In the genomic region with DNA sequence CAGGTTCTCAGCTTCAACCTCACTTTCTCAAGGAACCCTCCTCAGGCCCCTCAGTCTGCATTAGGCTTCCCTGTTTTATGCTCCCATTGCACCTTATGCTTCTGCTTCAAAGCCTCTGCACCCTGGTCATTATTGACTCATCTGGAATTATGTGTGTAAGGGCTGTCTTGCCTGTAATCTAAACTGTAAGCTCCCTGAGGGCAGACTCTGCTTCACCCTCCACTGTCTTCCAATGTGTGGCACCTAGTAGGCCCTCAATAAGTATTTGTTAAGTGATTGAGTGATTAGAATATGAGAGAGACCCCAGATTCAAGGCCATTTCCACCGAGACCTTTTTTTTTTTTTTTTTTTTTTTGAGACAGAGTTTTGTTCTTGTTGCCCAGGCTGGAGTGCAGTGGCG, we compare ENCODE assay signal across 19 cellular contexts.
DNase-seq lines count a peak whose midpoint lies in the region; ATAC-seq and TF ChIP-seq lines count a peak whose summit lies in the region.
"Had no signal": no experiment of that assay in that cellular context is flagged by ENCODE, and none has a peak within 500 bp of the region (broad histone marks: within the 10 kb centered on the region; RNA-seq: fewer than 3 reads in every experiment).

No MANE protein-coding gene starts in this region.

- 0 out of 2 replicates have a peak, but pooled peaks cover 7% of the 10 kb centered on the region for H3K79me2 ChIP-seq in OCI-LY3 (ENCODE audit: low read length)

- no peaks in the 10 kb centered on the region for H3K27me3 ChIP-seq in OCI-LY3 (ENCODE audit: low read depth, low read length)
- H3K27me3 ChIP-seq: BLaER1, transverse colon had no signal

- H3K4me1 Mint-ChIP-seq in activated T-cell treated with anti-CD3 and anti-CD28 coated beads, Interleukin-2, amount 50 U/mL, for 72 hours (ENCODE audit: low read depth): peaks cover 71% of the 10 kb centered on the region
- peaks cover 53% of the 10 kb centered on the region for H3K4me1 Mint-ChIP-seq in activated naive CD8-positive, alpha-beta T cell treated with anti-CD3 and anti-CD28 coated beads, Interleukin-2, amount 10 ng/mL, durations not matched to agents 7 days and 5 days
- peaks cover 44% of the 10 kb centered on the region for H3K4me1 Mint-ChIP-seq in stimulated activated memory B cell treated with anti-CD40 and anti-IgM and Interleukin-4, amounts not matched to agents 10 μg/mL and 1 μg/mL and 100 μg/mL, for 72 hours

- no peaks in the 10 kb centered on the region for H3K9me3 ChIP-seq in OCI-LY3 (ENCODE audit: insufficient read depth, low read length)
- H3K9me3 ChIP-seq: BLaER1, transverse colon had no signal

- no peak overlapping the region for H3K4me2 ChIP-seq in OCI-LY3 (ENCODE audit: low read length)

- H3K27ac ChIP-seq in OCI-LY3 (ENCODE audit: low read length) (peak overlapping the region; percentile 98), caudate nucleus (ENCODE audit: low read depth, low read length) (no peak overlapping the region)
- H3K27ac ChIP-seq: BLaER1 had no signal

- H3K27ac Mint-ChIP-seq in activated T-cell treated with anti-CD3 and anti-CD28 coated beads, Interleukin-2, amount 50 U/mL, for 72 hours: peak overlapping the region; percentile 71
- H3K27ac Mint-ChIP-seq in activated naive CD8-positive, alpha-beta T cell treated with anti-CD3 and anti-CD28 coated beads, Interleukin-2, amount 10 ng/mL, durations not matched to agents 7 days and 5 days: peak overlapping the region; percentile 34
- H3K27ac Mint-ChIP-seq in stimulated activated memory B cell treated with anti-CD40 and anti-IgM and Interleukin-4, amounts not matched to agents 10 μg/mL and 1 μg/mL and 100 μg/mL, for 72 hours: peak overlapping the region; percentile 95
- H3K27ac Mint-ChIP-seq: mesothelial cell of epicardium had no signal

- H3K27me3 Mint-ChIP-seq in activated T-cell treated with anti-CD3 and anti-CD28 coated beads, Interleukin-2, amount 50 U/mL, for 72 hours (ENCODE audit: low read depth): no peaks in the 10 kb centered on the region
- no peaks in the 10 kb centered on the region for H3K27me3 Mint-ChIP-seq in activated naive CD8-positive, alpha-beta T cell treated with anti-CD3 and anti-CD28 coated beads, Interleukin-2, amount 10 ng/mL, durations not matched to agents 7 days and 5 days
- H3K27me3 Mint-ChIP-seq in stimulated activated memory B cell treated with anti-CD40 and anti-IgM and Interleukin-4, amounts not matched to agents 10 μg/mL and 1 μg/mL and 100 μg/mL, for 72 hours: no peaks in the 10 kb centered on the region
- H3K27me3 Mint-ChIP-seq: naive B cell had no signal

- TF ChIP-seq CTCF in OCI-LY3 (IDR thresholded peaks at IDR 0.05; ENCODE audit: low read depth, low read length): no peak

- no peak for ATAC-seq in activated T-cell treated with anti-CD3 and anti-CD28 coated beads, Interleukin-2, amount 50 U/mL, for 72 hours (replicated peaks in 1 of 2)
- ATAC-seq in activated naive CD8-positive, alpha-beta T cell treated with anti-CD3 and anti-CD28 coated beads, Interleukin-2, amount 10 ng/mL, durations not matched to agents 7 days and 5 days (ENCODE audit: low read depth): no peak
- ATAC-seq in stimulated activated memory B cell treated with anti-CD40 and anti-IgM and Interleukin-4, amounts not matched to agents 10 μg/mL and 1 μg/mL and 100 μg/mL, for 72 hours: no peak

- no peaks in the 10 kb centered on the region for H4K20me1 ChIP-seq in OCI-LY3 (ENCODE audit: insufficient read depth, low read length)
- H4K20me1 ChIP-seq: BLaER1 had no signal

- no peak for DNase-seq in activated T-cell treated with anti-CD3 and anti-CD28 coated beads, Interleukin-2, amount 50 U/mL, for 72 hours
- DNase-seq in activated T-cell treated with anti-CD3 and anti-CD28 coated beads, Interleukin-2, amount 50 U/mL, for 48 hours: no peak
- no peak for DNase-seq in activated naive CD8-positive, alpha-beta T cell treated with anti-CD3 and anti-CD28 coated beads, Interleukin-2, amount 10 ng/mL, durations not matched to agents 7 days and 5 days
- DNase-seq in NCI-H2029 (lab: John Stamatoyannopoulos, UW) (no peak), DMS114 treated with DMSO at 0.1 percent for 48 hours (lab: John Stamatoyannopoulos, UW; ENCODE audit: unreplicated experiment) (no peak), caudate nucleus (lab: John Stamatoyannopoulos, UW) (no peak)
- DNase-seq: activated effector memory CD4-positive, alpha-beta T cell treated with anti-CD3 and anti-CD28 coated beads, Interleukin-2, amount 50 U/mL, for 16 hours; Calu3; DND-41; effector CD8-positive, alpha-beta T cell; naive B cell; NCI-H1436 treated with DMSO at 0.1 percent for 48 hours; NCI-H748 treated with DMSO at 0.1 percent for 48 hours; RPMI8226; transverse colon had no signal

- peaks cover 53% of the 10 kb centered on the region for H3K4me1 ChIP-seq in OCI-LY3 (ENCODE audit: low read length)

- H3K36me3 ChIP-seq in OCI-LY3 (replicated peaks; ENCODE audit: low read depth, low read length): peaks cover 15% of the 10 kb centered on the region
- H3K36me3 ChIP-seq: BLaER1, transverse colon had no signal

- H3K36me3 Mint-ChIP-seq in activated T-cell treated with anti-CD3 and anti-CD28 coated beads, Interleukin-2, amount 50 U/mL, for 72 hours (ENCODE audit: insufficient read depth in 2 of 2): peaks cover 10 to 24% of the 10 kb centered on the region in 2 donors
- H3K36me3 Mint-ChIP-seq in activated naive CD8-positive, alpha-beta T cell treated with anti-CD3 and anti-CD28 coated beads, Interleukin-2, amount 10 ng/mL, durations not matched to agents 7 days and 5 days: peaks cover 64% of the 10 kb centered on the region
- peaks cover 15% of the 10 kb centered on the region for H3K36me3 Mint-ChIP-seq in stimulated activated memory B cell treated with anti-CD40 and anti-IgM and Interleukin-4, amounts not matched to agents 10 μg/mL and 1 μg/mL and 100 μg/mL, for 72 hours
- H3K36me3 Mint-ChIP-seq: mesothelial cell of epicardium had no signal

- no peak overlapping the region for H3K9ac ChIP-seq in OCI-LY3 (ENCODE audit: low read length)
- H3K9ac ChIP-seq: BLaER1 had no signal

- no peak overlapping the region for H3K4me3 ChIP-seq in OCI-LY3 (ENCODE audit: low read length)
- H3K4me3 ChIP-seq: BLaER1, transverse colon had no signal

- POLR2A ChIA-PET in activated naive CD8-positive, alpha-beta T cell treated with anti-CD3 and anti-CD28 coated beads, Interleukin-2, amount 10 ng/mL, durations not matched to agents 7 days and 5 days (lab: Charles Lee): interaction anchor here (0.6 to 7.1 kb wide), 5 partner anchors 9 to 67 kb away, joined by 4 to 85 read pairs (median 9); no protein-coding TSS in a partner anchor

- H3K9me3 Mint-ChIP-seq in activated T-cell treated with anti-CD3 and anti-CD28 coated beads, Interleukin-2, amount 50 U/mL, for 72 hours: peaks cover 0 to 2% of the 10 kb centered on the region in 2 donors
- H3K9me3 Mint-ChIP-seq in activated naive CD8-positive, alpha-beta T cell treated with anti-CD3 and anti-CD28 coated beads, Interleukin-2, amount 10 ng/mL, durations not matched to agents 7 days and 5 days: no peaks in the 10 kb centered on the region
- no peaks in the 10 kb centered on the region for H3K9me3 Mint-ChIP-seq in stimulated activated memory B cell treated with anti-CD40 and anti-IgM and Interleukin-4, amounts not matched to agents 10 μg/mL and 1 μg/mL and 100 μg/mL, for 72 hours
- H3K9me3 Mint-ChIP-seq: naive B cell had no signal

- peak overlapping the region in 1 of 2 donors; percentile 52 for H3K4me3 Mint-ChIP-seq in activated T-cell treated with anti-CD3 and anti-CD28 coated beads, Interleukin-2, amount 50 U/mL, for 72 hours
- no peak overlapping the region for H3K4me3 Mint-ChIP-seq in activated naive CD8-positive, alpha-beta T cell treated with anti-CD3 and anti-CD28 coated beads, Interleukin-2, amount 10 ng/mL, durations not matched to agents 7 days and 5 days
- H3K4me3 Mint-ChIP-seq in stimulated activated memory B cell treated with anti-CD40 and anti-IgM and Interleukin-4, amounts not matched to agents 10 μg/mL and 1 μg/mL and 100 μg/mL, for 72 hours: no peak overlapping the region
- H3K4me3 Mint-ChIP-seq: mesothelial cell of epicardium had no signal

- H2AFZ ChIP-seq in OCI-LY3 (ENCODE audit: low read depth, low read length): no peak overlapping the region

Comparison
In these comparisons a context has a peak if more than half of its experiments do, and no peak if none do; other contexts are left out.
1. H3K27ac Mint-ChIP-seq: peak in every context shown above with its lines; median percentile 95 in stimulated activated memory B cell treated with anti-CD40 and anti-IgM and Interleukin-4, amounts not matched to agents 10 μg/mL and 1 μg/mL and 100 μg/mL, for 72 hours; 71 in activated T-cell treated with anti-CD3 and anti-CD28 coated beads, Interleukin-2, amount 50 U/mL, for 72 hours; 34 in activated naive CD8-positive, alpha-beta T cell treated with anti-CD3 and anti-CD28 coated beads, Interleukin-2, amount 10 ng/mL, durations not matched to agents 7 days and 5 days.